In the genomic region with DNA sequence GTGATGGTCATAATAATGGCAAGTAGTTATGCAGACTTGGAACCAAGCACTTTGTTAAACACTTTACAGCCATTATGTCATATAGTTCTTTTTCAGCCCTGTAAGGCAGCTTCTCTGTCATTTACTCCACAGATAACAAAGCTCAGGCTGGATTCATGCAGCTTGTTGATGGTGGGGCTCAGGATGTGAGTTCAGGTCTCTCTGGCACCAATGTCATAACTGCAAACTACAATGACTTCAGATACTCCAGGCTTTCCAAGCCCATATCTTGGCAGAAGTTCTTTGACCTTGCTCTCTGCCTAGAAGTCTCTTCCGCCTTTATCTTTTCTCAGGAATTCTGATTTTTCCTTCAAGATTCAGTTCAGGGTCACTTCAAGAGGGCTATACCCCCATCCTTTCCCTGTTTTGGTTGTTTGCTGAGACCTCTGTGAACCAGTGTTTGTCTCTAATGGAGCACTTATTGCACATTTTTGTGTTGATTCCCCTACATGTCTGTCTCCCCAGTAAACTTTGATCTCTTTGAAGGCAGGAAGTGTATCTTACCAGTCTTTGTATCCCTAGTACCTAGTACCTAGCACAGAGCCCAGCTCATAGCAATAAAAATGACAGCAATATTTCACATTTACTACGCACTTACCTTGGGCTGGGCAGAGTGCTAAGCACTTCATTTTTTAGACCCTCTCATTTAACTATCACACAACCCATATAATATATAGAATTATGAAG, we compare ENCODE assay signal across 1 cellular context.
TF ChIP-seq lines count a peak whose summit lies in the region.

No MANE protein-coding gene starts in this region.

TF ChIP-seq in HepG2, 621 proteins besides CTCF, POLR2A, EP300 and RAD21 (continued from another document and continues in another):
- TF ChIP-seq, protein P1, sequence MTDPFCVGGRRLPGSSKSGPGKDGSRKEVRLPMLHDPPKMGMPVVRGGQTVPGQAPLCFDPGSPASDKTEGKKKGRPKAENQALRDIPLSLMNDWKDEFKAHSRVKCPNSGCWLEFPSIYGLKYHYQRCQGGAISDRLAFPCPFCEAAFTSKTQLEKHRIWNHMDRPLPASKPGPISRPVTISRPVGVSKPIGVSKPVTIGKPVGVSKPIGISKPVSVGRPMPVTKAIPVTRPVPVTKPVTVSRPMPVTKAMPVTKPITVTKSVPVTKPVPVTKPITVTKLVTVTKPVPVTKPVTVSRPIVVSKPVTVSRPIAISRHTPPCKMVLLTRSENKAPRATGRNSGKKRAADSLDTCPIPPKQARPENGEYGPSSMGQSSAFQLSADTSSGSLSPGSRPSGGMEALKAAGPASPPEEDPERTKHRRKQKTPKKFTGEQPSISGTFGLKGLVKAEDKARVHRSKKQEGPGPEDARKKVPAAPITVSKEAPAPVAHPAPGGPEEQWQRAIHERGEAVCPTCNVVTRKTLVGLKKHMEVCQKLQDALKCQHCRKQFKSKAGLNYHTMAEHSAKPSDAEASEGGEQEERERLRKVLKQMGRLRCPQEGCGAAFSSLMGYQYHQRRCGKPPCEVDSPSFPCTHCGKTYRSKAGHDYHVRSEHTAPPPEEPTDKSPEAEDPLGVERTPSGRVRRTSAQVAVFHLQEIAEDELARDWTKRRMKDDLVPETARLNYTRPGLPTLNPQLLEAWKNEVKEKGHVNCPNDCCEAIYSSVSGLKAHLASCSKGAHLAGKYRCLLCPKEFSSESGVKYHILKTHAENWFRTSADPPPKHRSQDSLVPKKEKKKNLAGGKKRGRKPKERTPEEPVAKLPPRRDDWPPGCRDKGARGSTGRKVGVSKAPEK (CRISPR knock-in tag; IDR thresholded peaks at IDR 0.05; ENCODE audit: borderline replicate concordance), result no peak
- TF ChIP-seq FOXP1 (IDR thresholded peaks at IDR 0.05) (no peak), FOXP1 (CRISPR knock-in tag; IDR thresholded peaks at IDR 0.05) (peak; percentile 46), PHF20 (CRISPR knock-in tag; IDR thresholded peaks at IDR 0.05) (no peak), TRIM24 (CRISPR knock-in tag; IDR thresholded peaks at IDR 0.05) (no peak), FOXA1 (IDR thresholded peaks at IDR 0.05) (no peak), FOXA1 (CRISPR knock-in tag; IDR thresholded peaks at IDR 0.05) (no peak), ZNF264 (CRISPR knock-in tag; IDR thresholded peaks at IDR 0.05) (no peak), NFYB (CRISPR knock-in tag; IDR thresholded peaks at IDR 0.05) (no peak), CC2D1A (CRISPR knock-in tag; IDR thresholded peaks at IDR 0.05) (no peak), ZNF121 (CRISPR knock-in tag; IDR thresholded peaks at IDR 0.05) (no peak), MAFG (CRISPR knock-in tag; IDR thresholded peaks at IDR 0.05) (no peak), ZNF501 (CRISPR knock-in tag; IDR thresholded peaks at IDR 0.05) (peak; percentile 60; the same call in 1 of the 2 replicates), MTA3 (CRISPR knock-in tag; IDR thresholded peaks at IDR 0.05) (no peak), KAT8 (CRISPR knock-in tag; IDR thresholded peaks at IDR 0.05) (peak; percentile 55; the same call in 1 of the 2 replicates), STAG1 (CRISPR knock-in tag; IDR thresholded peaks at IDR 0.05) (no peak), FOXJ3 (CRISPR knock-in tag; IDR thresholded peaks at IDR 0.05; ENCODE audit: borderline replicate concordance) (peak; percentile 16; the same call in 1 of the 2 replicates), ZZZ3 (CRISPR knock-in tag; IDR thresholded peaks at IDR 0.05; ENCODE audit: borderline replicate concordance) (no peak), TCF12 (IDR thresholded peaks at IDR 0.05) (no peak), TCF12 (CRISPR knock-in tag; IDR thresholded peaks at IDR 0.05) (no peak), CBX2 (IDR thresholded peaks at IDR 0.05; ENCODE audit: low read depth, low read length) (no peak), CBX2 (CRISPR knock-in tag; IDR thresholded peaks at IDR 0.05; ENCODE audit: low read depth) (no peak), ZEB1 (IDR thresholded peaks at IDR 0.05; ENCODE audit: insufficient replicate concordance, low read depth) (peak; percentile 40), SP4 (CRISPR knock-in tag; IDR thresholded peaks at IDR 0.05) (no peak), ZBTB7B (CRISPR knock-in tag; IDR thresholded peaks at IDR 0.05) (0 out of 2 replicates have a peak, but pooled peaks have one; percentile 11), HDAC1 (CRISPR knock-in tag; IDR thresholded peaks at IDR 0.05) (peak; percentile 46; the same call in 1 of the 2 replicates), ZNF180 (CRISPR knock-in tag; IDR thresholded peaks at IDR 0.05; ENCODE audit: borderline replicate concordance, low read depth) (no peak), ZNF253 (CRISPR knock-in tag; IDR thresholded peaks at IDR 0.05; ENCODE audit: borderline replicate concordance) (no peak)
- TF ChIP-seq, protein P2, sequence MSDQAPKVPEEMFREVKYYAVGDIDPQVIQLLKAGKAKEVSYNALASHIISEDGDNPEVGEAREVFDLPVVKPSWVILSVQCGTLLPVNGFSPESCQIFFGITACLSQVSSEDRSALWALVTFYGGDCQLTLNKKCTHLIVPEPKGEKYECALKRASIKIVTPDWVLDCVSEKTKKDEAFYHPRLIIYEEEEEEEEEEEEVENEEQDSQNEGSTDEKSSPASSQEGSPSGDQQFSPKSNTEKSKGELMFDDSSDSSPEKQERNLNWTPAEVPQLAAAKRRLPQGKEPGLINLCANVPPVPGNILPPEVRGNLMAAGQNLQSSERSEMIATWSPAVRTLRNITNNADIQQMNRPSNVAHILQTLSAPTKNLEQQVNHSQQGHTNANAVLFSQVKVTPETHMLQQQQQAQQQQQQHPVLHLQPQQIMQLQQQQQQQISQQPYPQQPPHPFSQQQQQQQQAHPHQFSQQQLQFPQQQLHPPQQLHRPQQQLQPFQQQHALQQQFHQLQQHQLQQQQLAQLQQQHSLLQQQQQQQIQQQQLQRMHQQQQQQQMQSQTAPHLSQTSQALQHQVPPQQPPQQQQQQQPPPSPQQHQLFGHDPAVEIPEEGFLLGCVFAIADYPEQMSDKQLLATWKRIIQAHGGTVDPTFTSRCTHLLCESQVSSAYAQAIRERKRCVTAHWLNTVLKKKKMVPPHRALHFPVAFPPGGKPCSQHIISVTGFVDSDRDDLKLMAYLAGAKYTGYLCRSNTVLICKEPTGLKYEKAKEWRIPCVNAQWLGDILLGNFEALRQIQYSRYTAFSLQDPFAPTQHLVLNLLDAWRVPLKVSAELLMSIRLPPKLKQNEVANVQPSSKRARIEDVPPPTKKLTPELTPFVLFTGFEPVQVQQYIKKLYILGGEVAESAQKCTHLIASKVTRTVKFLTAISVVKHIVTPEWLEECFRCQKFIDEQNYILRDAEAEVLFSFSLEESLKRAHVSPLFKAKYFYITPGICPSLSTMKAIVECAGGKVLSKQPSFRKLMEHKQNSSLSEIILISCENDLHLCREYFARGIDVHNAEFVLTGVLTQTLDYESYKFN (CRISPR knock-in tag; conservative IDR thresholded peaks at IDR 0.05), result peak; percentile 77
- TF ChIP-seq, protein P3, sequence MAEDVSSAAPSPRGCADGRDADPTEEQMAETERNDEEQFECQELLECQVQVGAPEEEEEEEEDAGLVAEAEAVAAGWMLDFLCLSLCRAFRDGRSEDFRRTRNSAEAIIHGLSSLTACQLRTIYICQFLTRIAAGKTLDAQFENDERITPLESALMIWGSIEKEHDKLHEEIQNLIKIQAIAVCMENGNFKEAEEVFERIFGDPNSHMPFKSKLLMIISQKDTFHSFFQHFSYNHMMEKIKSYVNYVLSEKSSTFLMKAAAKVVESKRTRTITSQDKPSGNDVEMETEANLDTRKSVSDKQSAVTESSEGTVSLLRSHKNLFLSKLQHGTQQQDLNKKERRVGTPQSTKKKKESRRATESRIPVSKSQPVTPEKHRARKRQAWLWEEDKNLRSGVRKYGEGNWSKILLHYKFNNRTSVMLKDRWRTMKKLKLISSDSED (CRISPR knock-in tag; IDR thresholded peaks at IDR 0.05), result no peak
- TF ChIP-seq, protein P4, sequence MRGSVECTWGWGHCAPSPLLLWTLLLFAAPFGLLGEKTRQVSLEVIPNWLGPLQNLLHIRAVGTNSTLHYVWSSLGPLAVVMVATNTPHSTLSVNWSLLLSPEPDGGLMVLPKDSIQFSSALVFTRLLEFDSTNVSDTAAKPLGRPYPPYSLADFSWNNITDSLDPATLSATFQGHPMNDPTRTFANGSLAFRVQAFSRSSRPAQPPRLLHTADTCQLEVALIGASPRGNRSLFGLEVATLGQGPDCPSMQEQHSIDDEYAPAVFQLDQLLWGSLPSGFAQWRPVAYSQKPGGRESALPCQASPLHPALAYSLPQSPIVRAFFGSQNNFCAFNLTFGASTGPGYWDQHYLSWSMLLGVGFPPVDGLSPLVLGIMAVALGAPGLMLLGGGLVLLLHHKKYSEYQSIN (CRISPR knock-in tag; IDR thresholded peaks at IDR 0.05; ENCODE audit: borderline replicate concordance), result no peak
- TF ChIP-seq, protein P5, sequence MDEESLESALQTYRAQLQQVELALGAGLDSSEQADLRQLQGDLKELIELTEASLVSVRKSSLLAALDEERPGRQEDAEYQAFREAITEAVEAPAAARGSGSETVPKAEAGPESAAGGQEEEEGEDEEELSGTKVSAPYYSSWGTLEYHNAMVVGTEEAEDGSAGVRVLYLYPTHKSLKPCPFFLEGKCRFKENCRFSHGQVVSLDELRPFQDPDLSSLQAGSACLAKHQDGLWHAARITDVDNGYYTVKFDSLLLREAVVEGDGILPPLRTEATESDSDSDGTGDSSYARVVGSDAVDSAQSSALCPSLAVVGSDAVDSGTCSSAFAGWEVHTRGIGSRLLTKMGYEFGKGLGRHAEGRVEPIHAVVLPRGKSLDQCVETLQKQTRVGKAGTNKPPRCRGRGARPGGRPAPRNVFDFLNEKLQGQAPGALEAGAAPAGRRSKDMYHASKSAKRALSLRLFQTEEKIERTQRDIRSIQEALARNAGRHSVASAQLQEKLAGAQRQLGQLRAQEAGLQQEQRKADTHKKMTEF (CRISPR knock-in tag; IDR thresholded peaks at IDR 0.05), result peak; percentile 24; the same call in 1 of the 2 replicates
- TF ChIP-seq, protein P6, sequence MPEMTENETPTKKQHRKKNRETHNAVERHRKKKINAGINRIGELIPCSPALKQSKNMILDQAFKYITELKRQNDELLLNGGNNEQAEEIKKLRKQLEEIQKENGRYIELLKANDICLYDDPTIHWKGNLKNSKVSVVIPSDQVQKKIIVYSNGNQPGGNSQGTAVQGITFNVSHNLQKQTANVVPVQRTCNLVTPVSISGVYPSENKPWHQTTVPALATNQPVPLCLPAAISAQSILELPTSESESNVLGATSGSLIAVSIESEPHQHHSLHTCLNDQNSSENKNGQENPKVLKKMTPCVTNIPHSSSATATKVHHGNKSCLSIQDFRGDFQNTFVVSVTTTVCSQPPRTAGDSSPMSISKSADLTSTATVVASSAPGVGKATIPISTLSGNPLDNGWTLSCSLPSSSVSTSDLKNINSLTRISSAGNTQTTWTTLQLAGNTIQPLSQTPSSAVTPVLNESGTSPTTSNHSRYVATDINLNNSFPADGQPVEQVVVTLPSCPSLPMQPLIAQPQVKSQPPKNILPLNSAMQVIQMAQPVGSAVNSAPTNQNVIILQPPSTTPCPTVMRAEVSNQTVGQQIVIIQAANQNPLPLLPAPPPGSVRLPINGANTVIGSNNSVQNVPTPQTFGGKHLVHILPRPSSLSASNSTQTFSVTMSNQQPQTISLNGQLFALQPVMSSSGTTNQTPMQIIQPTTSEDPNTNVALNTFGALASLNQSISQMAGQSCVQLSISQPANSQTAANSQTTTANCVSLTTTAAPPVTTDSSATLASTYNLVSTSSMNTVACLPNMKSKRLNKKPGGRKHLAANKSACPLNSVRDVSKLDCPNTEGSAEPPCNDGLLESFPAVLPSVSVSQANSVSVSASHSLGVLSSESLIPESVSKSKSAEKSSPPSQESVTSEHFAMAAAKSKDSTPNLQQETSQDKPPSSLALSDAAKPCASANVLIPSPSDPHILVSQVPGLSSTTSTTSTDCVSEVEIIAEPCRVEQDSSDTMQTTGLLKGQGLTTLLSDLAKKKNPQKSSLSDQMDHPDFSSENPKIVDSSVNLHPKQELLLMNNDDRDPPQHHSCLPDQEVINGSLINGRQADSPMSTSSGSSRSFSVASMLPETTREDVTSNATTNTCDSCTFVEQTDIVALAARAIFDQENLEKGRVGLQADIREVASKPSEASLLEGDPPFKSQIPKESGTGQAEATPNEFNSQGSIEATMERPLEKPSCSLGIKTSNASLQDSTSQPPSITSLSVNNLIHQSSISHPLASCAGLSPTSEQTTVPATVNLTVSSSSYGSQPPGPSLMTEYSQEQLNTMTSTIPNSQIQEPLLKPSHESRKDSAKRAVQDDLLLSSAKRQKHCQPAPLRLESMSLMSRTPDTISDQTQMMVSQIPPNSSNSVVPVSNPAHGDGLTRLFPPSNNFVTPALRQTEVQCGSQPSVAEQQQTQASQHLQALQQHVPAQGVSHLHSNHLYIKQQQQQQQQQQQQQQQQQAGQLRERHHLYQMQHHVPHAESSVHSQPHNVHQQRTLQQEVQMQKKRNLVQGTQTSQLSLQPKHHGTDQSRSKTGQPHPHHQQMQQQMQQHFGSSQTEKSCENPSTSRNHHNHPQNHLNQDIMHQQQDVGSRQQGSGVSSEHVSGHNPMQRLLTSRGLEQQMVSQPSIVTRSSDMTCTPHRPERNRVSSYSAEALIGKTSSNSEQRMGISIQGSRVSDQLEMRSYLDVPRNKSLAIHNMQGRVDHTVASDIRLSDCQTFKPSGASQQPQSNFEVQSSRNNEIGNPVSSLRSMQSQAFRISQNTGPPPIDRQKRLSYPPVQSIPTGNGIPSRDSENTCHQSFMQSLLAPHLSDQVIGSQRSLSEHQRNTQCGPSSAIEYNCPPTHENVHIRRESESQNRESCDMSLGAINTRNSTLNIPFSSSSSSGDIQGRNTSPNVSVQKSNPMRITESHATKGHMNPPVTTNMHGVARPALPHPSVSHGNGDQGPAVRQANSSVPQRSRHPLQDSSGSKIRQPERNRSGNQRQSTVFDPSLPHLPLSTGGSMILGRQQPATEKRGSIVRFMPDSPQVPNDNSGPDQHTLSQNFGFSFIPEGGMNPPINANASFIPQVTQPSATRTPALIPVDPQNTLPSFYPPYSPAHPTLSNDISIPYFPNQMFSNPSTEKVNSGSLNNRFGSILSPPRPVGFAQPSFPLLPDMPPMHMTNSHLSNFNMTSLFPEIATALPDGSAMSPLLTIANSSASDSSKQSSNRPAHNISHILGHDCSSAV (CRISPR knock-in tag; IDR thresholded peaks at IDR 0.05; ENCODE audit: borderline replicate concordance), result peak; percentile 75; the same call in 1 of the 2 replicates
- TF ChIP-seq, protein P7, sequence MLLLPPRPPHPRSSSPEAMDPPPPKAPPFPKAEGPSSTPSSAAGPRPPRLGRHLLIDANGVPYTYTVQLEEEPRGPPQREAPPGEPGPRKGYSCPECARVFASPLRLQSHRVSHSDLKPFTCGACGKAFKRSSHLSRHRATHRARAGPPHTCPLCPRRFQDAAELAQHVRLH (CRISPR knock-in tag; IDR thresholded peaks at IDR 0.05; ENCODE audit: borderline replicate concordance, low read depth), result peak; percentile 76; the same call in 1 of the 2 replicates
- TF ChIP-seq, protein P8, sequence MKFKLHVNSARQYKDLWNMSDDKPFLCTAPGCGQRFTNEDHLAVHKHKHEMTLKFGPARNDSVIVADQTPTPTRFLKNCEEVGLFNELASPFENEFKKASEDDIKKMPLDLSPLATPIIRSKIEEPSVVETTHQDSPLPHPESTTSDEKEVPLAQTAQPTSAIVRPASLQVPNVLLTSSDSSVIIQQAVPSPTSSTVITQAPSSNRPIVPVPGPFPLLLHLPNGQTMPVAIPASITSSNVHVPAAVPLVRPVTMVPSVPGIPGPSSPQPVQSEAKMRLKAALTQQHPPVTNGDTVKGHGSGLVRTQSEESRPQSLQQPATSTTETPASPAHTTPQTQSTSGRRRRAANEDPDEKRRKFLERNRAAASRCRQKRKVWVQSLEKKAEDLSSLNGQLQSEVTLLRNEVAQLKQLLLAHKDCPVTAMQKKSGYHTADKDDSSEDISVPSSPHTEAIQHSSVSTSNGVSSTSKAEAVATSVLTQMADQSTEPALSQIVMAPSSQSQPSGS (CRISPR knock-in tag; IDR thresholded peaks at IDR 0.05), result no peak; the same call in 1 of the 2 replicates
